1 cellular context compared by ENCODE assay signal in genomic region chr11:64247729-64248531, GRCh38.
TF ChIP-seq lines count a peak whose summit lies in the region.

No MANE protein-coding gene starts in this region.

TF ChIP-seq in liver, 16 proteins besides CTCF, POLR2A, EP300 and RAD21 (continued from another document):
- TF ChIP-seq, protein P1, sequence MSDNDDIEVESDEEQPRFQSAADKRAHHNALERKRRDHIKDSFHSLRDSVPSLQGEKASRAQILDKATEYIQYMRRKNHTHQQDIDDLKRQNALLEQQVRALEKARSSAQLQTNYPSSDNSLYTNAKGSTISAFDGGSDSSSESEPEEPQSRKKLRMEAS (IDR thresholded peaks at IDR 0.05): no peak
- TF ChIP-seq RXRA (IDR thresholded peaks at IDR 0.05) (no peak), TAF1 (conservative IDR thresholded peaks at IDR 0.05) (no peak), NR2F2 (IDR thresholded peaks at IDR 0.05) (no peak), GABPA (IDR thresholded peaks at IDR 0.05 in 1 of 2, conservative IDR thresholded peaks at IDR 0.05 in 1 of 2) (no peak), YY1 (IDR thresholded peaks at IDR 0.05) (no peak)
TF ChIP-seq in liver: peak in this region for 0.
